In the genomic region with DNA sequence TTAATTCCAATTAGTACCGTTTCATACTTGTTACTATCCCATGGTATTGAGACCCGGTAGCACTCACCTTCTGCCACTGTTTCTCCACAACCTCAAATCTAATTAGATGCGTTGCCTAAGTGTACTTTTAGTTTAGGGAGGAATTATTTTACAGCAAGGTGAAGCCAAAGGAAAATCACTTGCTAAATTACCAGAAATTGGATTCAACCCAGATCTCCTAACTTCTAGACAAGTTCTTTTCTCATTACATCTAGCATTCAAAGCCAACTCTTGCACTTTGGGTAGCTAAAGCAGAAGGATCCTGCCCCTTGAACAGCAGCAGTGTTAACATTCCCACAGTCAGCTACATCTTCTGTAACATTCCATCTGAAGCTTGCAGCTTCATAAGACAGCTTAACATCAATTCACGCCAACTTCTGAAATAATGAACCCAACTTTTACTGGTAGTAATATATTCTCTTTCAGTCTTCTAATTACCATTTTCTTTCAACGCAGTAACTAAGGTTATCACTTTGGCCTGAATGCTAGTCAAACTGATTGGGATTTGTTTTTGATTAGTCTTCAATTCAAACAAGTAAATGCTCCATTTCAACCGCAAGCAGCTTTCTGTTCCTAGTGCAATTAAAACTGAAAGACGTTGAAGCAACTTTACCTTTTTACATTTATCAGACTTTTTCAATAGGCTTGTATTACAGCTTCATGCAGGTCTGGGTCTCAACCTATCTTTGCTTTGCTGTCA, we compare ENCODE assay signal across 8 cellular contexts. TPM values are rescaled to one million over a fixed set of nuclear protein-coding genes. Genes with fewer than 3 reads are reported as not detected.
DNase-seq lines count a peak whose midpoint lies in the region; ATAC-seq, FAIRE-seq and TF ChIP-seq lines count a peak whose summit lies in the region.

No MANE protein-coding gene starts in this region.

- ATAC-seq in memory B cell (ENCODE audit: low read depth): no peak

- H3K4me2 ChIP-seq in KMS-11: peak overlapping the region; percentile 41

- peaks cover 11% of the 10 kb centered on the region for H3K36me3 Mint-ChIP-seq in memory B cell

- peaks cover 59% of the 10 kb centered on the region for H3K4me1 ChIP-seq in KMS-11 (ENCODE audit: low read depth, poor library complexity, severe bottlenecking)

- in situ Hi-C loops in brain microvascular endothelial cell (cut with HindIII; ENCODE audit: low pct_ligation_motif_present, low sequenced_read_pairs): no loop called here

- DNase-seq in GM12865 (ENCODE audit: low read depth) (peak; percentile 23), brain microvascular endothelial cell (no peak), memory B cell (ENCODE audit: low spot score in 2 of 2) (no peak), frontal cortex (ENCODE audit: low spot score in 2 of 2) (no peak), T1000 (lab: John Stamatoyannopoulos, UW) (no peak), occipital lobe (lab: John Stamatoyannopoulos, UW) (no peak), GM03348 (ENCODE audit: low spot score) (no peak)

- no peaks in the 10 kb centered on the region for H3K27me3 Mint-ChIP-seq in memory B cell

- no peaks in the 10 kb centered on the region for H4K20me1 ChIP-seq in KMS-11 (ENCODE audit: insufficient read depth)

- H3K4me1 Mint-ChIP-seq in memory B cell: peaks cover 12% of the 10 kb centered on the region

- H3K4me3 ChIP-seq in GM12865 (ENCODE audit: low read depth, low read length) (peak overlapping the region; percentile 64), KMS-11 (IDR thresholded peaks at IDR 0.05; ENCODE audit: insufficient read depth, low read depth, low read length) (no peak overlapping the region), brain microvascular endothelial cell (ENCODE audit: low read depth, low read length) (peak overlapping the region; percentile 94)

- H3K27me3 ChIP-seq in KMS-11 (ENCODE audit: insufficient read depth, low read depth) (no peaks in the 10 kb centered on the region), brain microvascular endothelial cell (replicated peaks) (no peaks in the 10 kb centered on the region)

- H3K36me3 ChIP-seq in KMS-11 (ENCODE audit: insufficient read depth) (peaks cover 10% of the 10 kb centered on the region; the same call in 1 of the 2 replicates), brain microvascular endothelial cell (replicated peaks) (peaks cover 24% of the 10 kb centered on the region)

- TF ChIP-seq CTCF in GM12865 (IDR thresholded peaks at IDR 0.05; ENCODE audit: insufficient read depth, low read depth, low read length, missing control alignments) (no peak), KMS-11 (conservative IDR thresholded peaks at IDR 0.05; ENCODE audit: low read depth, low read length) (no peak), brain microvascular endothelial cell (IDR thresholded peaks at IDR 0.05; ENCODE audit: low read depth, low read length, missing control alignments) (no peak)

- peaks cover 48% of the 10 kb centered on the region for H3K79me2 ChIP-seq in KMS-11 (ENCODE audit: insufficient read depth, low read depth)

- H2AFZ ChIP-seq in KMS-11 (ENCODE audit: low read depth): peak overlapping the region; percentile 79; the same call in 1 of the 2 replicates

- H3K9ac ChIP-seq in KMS-11: peak overlapping the region; percentile 89; the same call in 1 of the 2 replicates

- H3K27ac ChIP-seq in KMS-11 (peak overlapping the region; percentile 89), brain microvascular endothelial cell (peak overlapping the region; percentile 97)

- H3K4me3 Mint-ChIP-seq in memory B cell: peak overlapping the region; percentile 95

- H3K9me3 Mint-ChIP-seq in memory B cell: no peaks in the 10 kb centered on the region

- H3K27ac Mint-ChIP-seq in memory B cell: peak overlapping the region; percentile 96

- FAIRE-seq in frontal cortex (lab: Jason Lieb, UNC): no peak

RNA-seq across cellular contexts. Expression of gene SEC31A, which starts 0.9 kb away (rescaled TPM):
- total RNA-seq in frontal cortex (117 TPM), occipital lobe (145 TPM)

RNA-seq across cellular contexts. Expression of gene THAP9, which starts 8.6 kb away (rescaled TPM):
- total RNA-seq in frontal cortex (17.5 TPM), occipital lobe (21.4 TPM)
